In genomic region chr7:6551016-6551511, GRCh38 we compare ENCODE assay signal across 1 cellular context.
TF ChIP-seq lines count a peak whose summit lies in the region.

Gene GRID2IP, minus strand, starts transcription at chr7:6551461. Its CDS starts 25 bp downstream, at chr7:6551436.

TF ChIP-seq in GM23338, 12 proteins besides CTCF, POLR2A, EP300 and RAD21 (continued from another document):
- TF ChIP-seq NANOG (IDR thresholded peaks at IDR 0.05; ENCODE audit: borderline replicate concordance) = no peak
